15 cellular contexts compared by ENCODE assay signal in genomic region chr2:101655941-101656422, GRCh38. TPM values are rescaled to one million over a fixed set of nuclear protein-coding genes. Genes with fewer than 3 reads are reported as not detected.
DNase-seq lines count a peak whose midpoint lies in the region; ATAC-seq, FAIRE-seq and TF ChIP-seq lines count a peak whose summit lies in the region.
"Had no signal": no experiment of that assay in that cellular context is flagged by ENCODE, and none has a peak within 500 bp of the region (broad histone marks: within the 10 kb centered on the region; RNA-seq: fewer than 3 reads in every experiment).

No MANE protein-coding gene starts in this region.

- DNase-seq in right atrium auricular region (ENCODE audit: low spot score) (no peak), left ventricle myocardium superior (no peak), astrocyte of the spinal cord (ENCODE audit: low read depth, low spot score) (peak; percentile 61), left lobe of liver (ENCODE audit: low spot score) (no peak), dorsolateral prefrontal cortex (no peak), D721Med (ENCODE audit: insufficient read length, low spot score) (no peak), BE2C (no peak)
- DNase-seq: activated CD8-positive, alpha-beta memory T cell treated with anti-CD3 and anti-CD28 coated beads, Interleukin-2, amount 50 U/mL, for 48 hours; Calu3; NCI-H2081; NCI-H69; T-cell had no signal

- H3K27ac ChIP-seq in right atrium auricular region (peak overlapping the region; percentile 1 to 39), dorsolateral prefrontal cortex (peak overlapping the region in 7 of 59 donors; percentile 10 to 61 (median 21))
- H3K27ac ChIP-seq: A549 had no signal

- intact Hi-C loops in left ventricle myocardium superior (cut with micrococcal nuclease): no loop called here
- intact Hi-C loops in dorsolateral prefrontal cortex (cut with DNase I): no loop called here

- H3K4me3 ChIP-seq in right atrium auricular region (no peak overlapping the region), astrocyte of the spinal cord (ENCODE audit: low read depth, low read length) (no peak overlapping the region), dorsolateral prefrontal cortex (no peak overlapping the region), BE2C (ENCODE audit: low read depth, low read length) (no peak overlapping the region)
- H3K4me3 ChIP-seq: A549 had no signal

- ATAC-seq in left ventricle myocardium superior (no peak), left lobe of liver (peak; percentile 62), HG02852 (IDR thresholded peaks at IDR 0.05; ENCODE audit: unreplicated experiment) (no peak)
- ATAC-seq: A549; stimulated activated effector memory CD8-positive, alpha-beta T cell treated with anti-CD3 and anti-CD28 coated beads, Interleukin-12 subunit alpha, Interleukin-12 subunit beta, amount 100 ng/mL, for 72 hours; T-cell had no signal

- no peak for FAIRE-seq in D721Med (lab: Jason Lieb, UNC)
- FAIRE-seq: A549 had no signal

- H3K27me3 ChIP-seq in right atrium auricular region (no peaks in the 10 kb centered on the region), dorsolateral prefrontal cortex (no peaks in the 10 kb centered on the region), BE2C (no peaks in the 10 kb centered on the region)

- TF ChIP-seq CTCF in right atrium auricular region (IDR thresholded peaks at IDR 0.05): no peak
- TF ChIP-seq CTCF in astrocyte of the spinal cord (IDR thresholded peaks at IDR 0.05; ENCODE audit: low read depth, low read length): no peak
- no peak for TF ChIP-seq CTCF in dorsolateral prefrontal cortex (IDR thresholded peaks at IDR 0.05 in 54 of 56, conservative IDR thresholded peaks at IDR 0.05 in 2 of 56; ENCODE audit: low read depth in 1 of 56, partially characterized antibody in 56 of 56)
- no peak for TF ChIP-seq CTCF in D721Med (IDR thresholded peaks at IDR 0.05; ENCODE audit: insufficient read depth, missing control alignments)
- TF ChIP-seq CTCF in BE2C (IDR thresholded peaks at IDR 0.05; ENCODE audit: low read depth, low read length): no peak

- no peaks in the 10 kb centered on the region for H3K36me3 ChIP-seq in right atrium auricular region
- no peaks in the 10 kb centered on the region for H3K36me3 ChIP-seq in BE2C

- H3K4me1 ChIP-seq in right atrium auricular region (peaks cover 0 to 14% of the 10 kb centered on the region in 2 donors), BE2C (no peaks in the 10 kb centered on the region)
- H3K4me1 ChIP-seq: A549 had no signal

- H3K9me3 ChIP-seq in right atrium auricular region: no peaks in the 10 kb centered on the region
- no peaks in the 10 kb centered on the region for H3K9me3 ChIP-seq in BE2C
- H3K9me3 ChIP-seq: A549 had no signal

- in situ Hi-C loops in astrocyte of the spinal cord (cut with HindIII; ENCODE audit: low sequenced_read_pairs): no loop called here

RNA-seq across cellular contexts. Expression of gene MAP4K4, which starts 41.5 kb away (rescaled TPM):
- 10 to 100 TPM; 47.5 to 50.4 TPM for total RNA-seq in right atrium auricular region
- 99.5 TPM for total RNA-seq in left ventricle myocardium superior
- 30.2 TPM for total RNA-seq in left lobe of liver
- total RNA-seq in dorsolateral prefrontal cortex: 100 to 1,000 TPM; 137 to 701 (median 262) TPM
- polyA plus RNA-seq in BE2C (2012; ENCODE audit: insufficient read depth, insufficient read length, low read depth): 31.0 TPM
